ENCODE assay signal across 17 cellular contexts in genomic region chr2:134412639-134412999, GRCh38.
DNase-seq lines count a peak whose midpoint lies in the region; ATAC-seq and TF ChIP-seq lines count a peak whose summit lies in the region.
"Had no signal": no experiment of that assay in that cellular context is flagged by ENCODE, and none has a peak within 500 bp of the region (broad histone marks: within the 10 kb centered on the region; RNA-seq: fewer than 3 reads in every experiment).

No MANE protein-coding gene starts in this region.

- DNase-seq in right atrium auricular region (ENCODE audit: low spot score) (no peak), cardiac septum (ENCODE audit: low spot score) (no peak), neural crest cell (ENCODE audit: low read depth, low spot score) (peak; percentile 2), cerebellum (ENCODE audit: low spot score) (no peak), DMS114 treated with DMSO at 0.1 percent for 48 hours (lab: John Stamatoyannopoulos, UW; ENCODE audit: unreplicated experiment) (no peak), SIG-M5 (lab: John Stamatoyannopoulos, UW) (no peak), upper lobe of right lung (no peak)

- H3K27ac ChIP-seq in right atrium auricular region (peak overlapping the region; percentile 2 to 80), angular gyrus (ENCODE audit: low read depth, low read length) (peak overlapping the region; percentile 91), upper lobe of right lung (no peak overlapping the region)
- H3K27ac ChIP-seq: left lung had no signal

- H3K4me3 Mint-ChIP-seq in neural crest cell = no peak overlapping the region
- H3K4me3 Mint-ChIP-seq: activated CD4-positive, alpha-beta memory T cell treated with anti-CD3 and anti-CD28 coated beads for 36 hours; activated naive CD8-positive, alpha-beta T cell; H9; mesothelial cell of epicardium; naive thymus-derived CD4-positive, alpha-beta T cell had no signal

- H3K9me3 Mint-ChIP-seq in neural crest cell = no peaks in the 10 kb centered on the region
- H3K9me3 Mint-ChIP-seq: activated CD4-positive, alpha-beta memory T cell treated with anti-CD3 and anti-CD28 coated beads for 36 hours; H9; immature natural killer cell; mesothelial cell of epicardium; naive thymus-derived CD4-positive, alpha-beta T cell had no signal

- intact Hi-C loops in cardiac septum (cut with DNase I) (loop anchor here (2.0 to 5.0 kb wide), 4 partner anchors 35 to 525 kb away; no protein-coding TSS in a partner anchor), upper lobe of right lung (cut with DNase I) (no loop called here)

- H3K4me1 ChIP-seq in right atrium auricular region = peaks cover 0 to 48% of the 10 kb centered on the region in 2 donors
- peaks cover 21% of the 10 kb centered on the region for H3K4me1 ChIP-seq in upper lobe of right lung

- no peaks in the 10 kb centered on the region for H3K27me3 ChIP-seq in right atrium auricular region
- no peaks in the 10 kb centered on the region for H3K27me3 ChIP-seq in upper lobe of right lung
- H3K27me3 ChIP-seq: BE2C, left lung, tibial nerve had no signal

- H3K4me3 ChIP-seq in right atrium auricular region = no peak overlapping the region
- no peak overlapping the region for H3K4me3 ChIP-seq in upper lobe of right lung
- H3K4me3 ChIP-seq: left lung, tibial nerve had no signal

- TF ChIP-seq CTCF in right atrium auricular region (IDR thresholded peaks at IDR 0.05) (no peak), neural crest cell (conservative IDR thresholded peaks at IDR 0.05) (no peak), upper lobe of right lung (IDR thresholded peaks at IDR 0.05) (no peak)

- peaks cover 58% of the 10 kb centered on the region for H3K27me3 Mint-ChIP-seq in neural crest cell (ENCODE audit: low read depth)
- H3K27me3 Mint-ChIP-seq: activated CD4-positive, alpha-beta memory T cell treated with anti-CD3 and anti-CD28 coated beads for 36 hours; activated naive CD8-positive, alpha-beta T cell; naive thymus-derived CD4-positive, alpha-beta T cell had no signal

- H3K9me3 ChIP-seq in right atrium auricular region (no peaks in the 10 kb centered on the region), upper lobe of right lung (no peaks in the 10 kb centered on the region)
- H3K9me3 ChIP-seq: BE2C, left lung, tibial nerve had no signal

- no peak overlapping the region for H3K27ac Mint-ChIP-seq in neural crest cell (ENCODE audit: unreplicated experiment)
- H3K27ac Mint-ChIP-seq: activated CD4-positive, alpha-beta memory T cell treated with anti-CD3 and anti-CD28 coated beads for 36 hours; activated naive CD8-positive, alpha-beta T cell; H9; immature natural killer cell; mesothelial cell of epicardium had no signal

- H3K36me3 Mint-ChIP-seq in neural crest cell (ENCODE audit: low read depth) = no peaks in the 10 kb centered on the region
- H3K36me3 Mint-ChIP-seq: mesothelial cell of epicardium had no signal

- no peak for ATAC-seq in upper lobe of right lung

- H3K4me1 Mint-ChIP-seq in neural crest cell = peaks cover 22% of the 10 kb centered on the region

- H3K36me3 ChIP-seq in right atrium auricular region (no peaks in the 10 kb centered on the region), upper lobe of right lung (no peaks in the 10 kb centered on the region)
- H3K36me3 ChIP-seq: BE2C, tibial nerve had no signal
